In genomic region chrX:11143931-11144678, GRCh38 we compare ENCODE assay signal across 8 cellular contexts. TPM values are rescaled to one million over a fixed set of nuclear protein-coding genes. Genes with fewer than 3 reads are reported as not detected.
A peak's percentile ranks its signal among the peaks of the same experiment; 100 is the strongest.
DNase-seq lines count a peak whose midpoint lies in the region; ATAC-seq, FAIRE-seq and TF ChIP-seq lines count a peak whose summit lies in the region.

No MANE protein-coding gene starts in this region.

- H3K27me3 ChIP-seq in liver (ENCODE audit: control insufficient read depth in 4 of 4, insufficient read depth in 4 of 4, low read length in 3 of 4) = no peaks in the 10 kb centered on the region

- 30% methylated on average over 20 of the region's 20 CpGs for WGBS in liver

- peak; percentile 86 to 95 for TF ChIP-seq RAD21 in liver (IDR thresholded peaks at IDR 0.05)

- FAIRE-seq in GM18507 (lab: Jason Lieb, UNC) = peak; percentile 90

- H3K36me3 ChIP-seq in liver (ENCODE audit: control insufficient read depth in 4 of 4, insufficient read depth in 3 of 4, low read depth in 1 of 4, low read length in 3 of 4) = no peaks in the 10 kb centered on the region

- no peak overlapping the region for H3K9ac ChIP-seq in liver (ENCODE audit: low read depth in 1 of 2, low read length in 2 of 2)

- H3K9me3 ChIP-seq in liver (ENCODE audit: control insufficient read depth in 4 of 4, low read length in 3 of 4) = no peaks in the 10 kb centered on the region

- TF ChIP-seq CTCF in AG09309 (IDR thresholded peaks at IDR 0.05; ENCODE audit: control insufficient read depth, insufficient read depth, low read depth, low read length, missing control alignments) = peak; percentile 57
- peak; percentile 67 for TF ChIP-seq CTCF in VCaP (conservative IDR thresholded peaks at IDR 0.05)
- TF ChIP-seq CTCF in coronary artery (IDR thresholded peaks at IDR 0.05) = peak; percentile 19
- TF ChIP-seq CTCF in liver (IDR thresholded peaks at IDR 0.05; ENCODE audit: low read depth, low read length, missing input control) = peak; percentile 69

- H3K4me1 ChIP-seq in liver (ENCODE audit: control insufficient read depth in 4 of 4, insufficient read depth in 4 of 4, low read length in 3 of 4) = peaks cover 0 to 5% (median 0%) of the 10 kb centered on the region in 4 donors

- ATAC-seq in HG03045 (IDR thresholded peaks at IDR 0.05; ENCODE audit: unreplicated experiment) = peak; percentile 57

- H3K27ac ChIP-seq in VCaP = peak overlapping the region; percentile 62; the same call in 1 of the 2 replicates
- no peak overlapping the region for H3K27ac ChIP-seq in coronary artery
- H3K27ac ChIP-seq in liver (ENCODE audit: low read depth in 1 of 2, low read length in 2 of 2) = no peak overlapping the region

- H3K4me3 ChIP-seq in AG09309 (ENCODE audit: control insufficient read depth, low read depth, low read length) (no peak overlapping the region), coronary artery (no peak overlapping the region), liver (ENCODE audit: low read depth in 1 of 3, low read length in 3 of 3) (no peak overlapping the region)

- DNase-seq in AG09309 (ENCODE audit: low read depth) (peak; percentile 41), GM18507 (ENCODE audit: extremely low spot score, insufficient read length, low read depth) (peak; percentile 25), NCI-H2107 treated with DMSO at 0.1 percent for 48 hours (lab: John Stamatoyannopoulos, UW; ENCODE audit: unreplicated experiment) (peak; percentile 73), coronary artery (ENCODE audit: low spot score) (no peak)
- DNase-seq in stimulated activated CD8-positive, alpha-beta memory T cell treated with anti-CD3 and anti-CD28 coated beads, Interleukin-4, amount 100 ng/mL, for 24 hours (ENCODE audit: low read depth) = peak; percentile 15

TF ChIP-seq in liver, 16 proteins besides CTCF, POLR2A, EP300 and RAD21:
- TF ChIP-seq JUND (IDR thresholded peaks at IDR 0.05) = no peak
- no peak for TF ChIP-seq HNF4A (conservative IDR thresholded peaks at IDR 0.05)
- TF ChIP-seq NR2F2 (IDR thresholded peaks at IDR 0.05) = no peak
- no peak for TF ChIP-seq REST (IDR thresholded peaks at IDR 0.05)
- no peak for TF ChIP-seq ATF3 (IDR thresholded peaks at IDR 0.05)
- TF ChIP-seq FOXA2 (IDR thresholded peaks at IDR 0.05) = no peak
- TF ChIP-seq HNF4G (IDR thresholded peaks at IDR 0.05) = no peak
- no peak for TF ChIP-seq ZBTB33 (IDR thresholded peaks at IDR 0.05)
- no peak for TF ChIP-seq TAF1 (conservative IDR thresholded peaks at IDR 0.05)
- no peak for TF ChIP-seq GABPA (IDR thresholded peaks at IDR 0.05 in 1 of 2, conservative IDR thresholded peaks at IDR 0.05 in 1 of 2)
TF ChIP-seq in liver: peak in this region for 0.

RNA-seq across cellular contexts. Expression of gene HCCS, which starts 33.0 kb away (rescaled TPM):
- 10 to 100 TPM; 11.2 to 13.9 TPM for total RNA-seq in liver
- polyA plus RNA-seq in liver = 10 to 100 TPM; 14.7 to 16.0 TPM

Comparison
In these comparisons a context has a peak if more than half of its experiments do, and no peak if none do; other contexts are left out.
1. CTCF ChIP-seq: peak in every context shown above with its lines; median percentile 69 in liver; 67 in VCaP; 57 in AG09309; 19 in coronary artery.